29 cellular contexts compared by ENCODE assay signal in genomic region chr20:41833739-41834138, GRCh38.
"Had no signal": no experiment of that assay in that cellular context is flagged by ENCODE, and none has a peak within 500 bp of the region (broad histone marks: within the 10 kb centered on the region; RNA-seq: fewer than 3 reads in every experiment).

No MANE protein-coding gene starts in this region.

- H3K36me3 ChIP-seq: colonic mucosa, esophagus muscularis mucosa, esophagus squamous epithelium, gastrocnemius medialis, gastroesophageal sphincter, heart left ventricle, heart right ventricle had no signal

- H3K4me3 ChIP-seq: colonic mucosa, coronary artery, dorsolateral prefrontal cortex, esophagus muscularis mucosa, esophagus squamous epithelium, gastrocnemius medialis, gastroesophageal sphincter, heart left ventricle, heart right ventricle, hepatocyte had no signal

- H3K27me3 ChIP-seq: colonic mucosa, foreskin keratinocyte, gastrocnemius medialis had no signal

- H2AFZ ChIP-seq: hepatocyte had no signal

- H3K9me3 ChIP-seq: colonic mucosa, esophagus muscularis mucosa, esophagus squamous epithelium, gastrocnemius medialis, heart left ventricle had no signal

- H3K4me2 ChIP-seq: hepatocyte had no signal

- H3K27ac ChIP-seq: colonic mucosa, coronary artery, dorsolateral prefrontal cortex, epithelial cell of prostate, esophagus muscularis mucosa, esophagus squamous epithelium, foreskin keratinocyte, gastrocnemius medialis, gastroesophageal sphincter, heart left ventricle, heart right ventricle, hepatocyte had no signal

- FAIRE-seq: colon, endometrium, endothelial cell of umbilical vein, frontal cortex had no signal

- ATAC-seq: effector memory CD8-positive, alpha-beta T cell; esophagus mucosa; foreskin keratinocyte; gastrocnemius medialis; gastroesophageal sphincter; heart left ventricle; heart right ventricle had no signal

- DNase-seq: colonic mucosa; cortex of kidney; dermis blood vessel endothelial cell; dorsolateral prefrontal cortex; effector CD4-positive, alpha-beta T cell; effector CD8-positive, alpha-beta T cell; effector memory CD4-positive, alpha-beta T cell; effector memory CD8-positive, alpha-beta T cell; endodermal cell; erythroblast; esophagus squamous epithelium; foreskin fibroblast; foreskin keratinocyte; foreskin melanocyte; gastrocnemius medialis; glutamatergic neuron; head of caudate nucleus; heart left ventricle; heart right ventricle had no signal

- H3K4me1 ChIP-seq: colonic mucosa, esophagus muscularis mucosa, esophagus squamous epithelium, foreskin keratinocyte, gastrocnemius medialis, gastroesophageal sphincter, heart left ventricle, heart right ventricle had no signal

- H3K79me2 ChIP-seq: hepatocyte had no signal
